In genomic region chr3:52086461-52086860, GRCh38 we compare ENCODE assay signal across 22 cellular contexts. TPM values are rescaled to one million over a fixed set of nuclear protein-coding genes. Genes with fewer than 3 reads are reported as not detected.
A peak's percentile ranks its signal among the peaks of the same experiment; 100 is the strongest.
DNase-seq lines count a peak whose midpoint lies in the region; ATAC-seq, FAIRE-seq and TF ChIP-seq lines count a peak whose summit lies in the region.
"Had no signal": no experiment of that assay in that cellular context is flagged by ENCODE, and none has a peak within 500 bp of the region (broad histone marks: within the 10 kb centered on the region; RNA-seq: fewer than 3 reads in every experiment).

No MANE protein-coding gene starts in this region.

- no peak for TF ChIP-seq POLR2A in GM12892 (IDR thresholded peaks at IDR 0.05; ENCODE audit: low read depth, low read length)

- no peak overlapping the region for H3K4me3 ChIP-seq in CD4-positive, CD25-positive, alpha-beta regulatory T cell (ENCODE audit: low read depth, low read length)
- H3K4me3 ChIP-seq in PC-3 (ENCODE audit: low read length): no peak overlapping the region
- H3K4me3 ChIP-seq: esophagus squamous epithelium, HAP-1, heart left ventricle, tibial nerve had no signal

- no peak for TF ChIP-seq CTCF in brain (conservative IDR thresholded peaks at IDR 0.05)
- no peak for TF ChIP-seq CTCF in nephron (IDR thresholded peaks at IDR 0.05; ENCODE audit: unreplicated experiment in 3 of 3)
- no peak for TF ChIP-seq CTCF in PC-3 (conservative IDR thresholded peaks at IDR 0.05; ENCODE audit: low read depth, low read length)

- CTCF ChIA-PET in PC-3 (lab: Charles Lee): no interaction called here

- peaks cover 9% of the 10 kb centered on the region for H3K4me1 ChIP-seq in CD4-positive, CD25-positive, alpha-beta regulatory T cell (ENCODE audit: control insufficient read depth, insufficient read depth, low read length, poor library complexity, severe bottlenecking)
- H3K4me1 ChIP-seq in PC-3 (ENCODE audit: insufficient read depth, low read length): peaks cover 16% of the 10 kb centered on the region
- H3K4me1 ChIP-seq: HAP-1 had no signal

- H3K9me3 ChIP-seq in CD4-positive, CD25-positive, alpha-beta regulatory T cell (ENCODE audit: control insufficient read depth in 2 of 2, low read length in 2 of 2): no peaks in the 10 kb centered on the region
- H3K9me3 ChIP-seq in PC-3 (ENCODE audit: low read length): no peaks in the 10 kb centered on the region
- H3K9me3 ChIP-seq: esophagus squamous epithelium, HAP-1, heart left ventricle, tibial nerve had no signal

- no peaks in the 10 kb centered on the region for H3K27me3 ChIP-seq in CD4-positive, CD25-positive, alpha-beta regulatory T cell (ENCODE audit: control insufficient read depth, insufficient read depth, low read length)
- H3K27me3 ChIP-seq in PC-3 (ENCODE audit: low read length): no peaks in the 10 kb centered on the region
- H3K27me3 ChIP-seq: esophagus squamous epithelium, heart left ventricle, tibial nerve had no signal

- no peak overlapping the region for H3K9ac ChIP-seq in PC-3 (ENCODE audit: low read length)

- H3K79me2 ChIP-seq in PC-3 (ENCODE audit: low read length): no peaks in the 10 kb centered on the region

- no peaks in the 10 kb centered on the region for H3K9me3 Mint-ChIP-seq in CD4-positive, CD25-positive, alpha-beta regulatory T cell
- no peaks in the 10 kb centered on the region for H3K9me3 Mint-ChIP-seq in brain
- H3K9me3 Mint-ChIP-seq in nephron: no peaks in the 10 kb centered on the region

- POLR2A ChIA-PET in PC-3 (lab: Charles Lee; ENCODE audit: unreplicated experiment): no interaction called here

- intact Hi-C loops in PC-3 (cut with micrococcal nuclease): no loop called here

- peaks cover 5 to 14% (median 11%) of the 10 kb centered on the region in 4 donors for H3K4me1 Mint-ChIP-seq in CD4-positive, CD25-positive, alpha-beta regulatory T cell
- H3K4me1 Mint-ChIP-seq in brain (peaks cover 61% of the 10 kb centered on the region), nephron (peaks cover 66% of the 10 kb centered on the region)

- H3K4me2 ChIP-seq in PC-3 (ENCODE audit: low read length): no peak overlapping the region

- peak overlapping the region in 2 of 3 donors; percentile 59 to 83 for H3K27ac Mint-ChIP-seq in CD4-positive, CD25-positive, alpha-beta regulatory T cell
- H3K27ac Mint-ChIP-seq in brain: peak overlapping the region in 3 of 5 experiments; percentile 88 to 94 (median 93)
- peak overlapping the region; percentile 96 to 99 (median 96) for H3K27ac Mint-ChIP-seq in nephron
- H3K27ac Mint-ChIP-seq: B cell had no signal

- ATAC-seq in CD4-positive, CD25-positive, alpha-beta regulatory T cell (ENCODE audit: low read depth in 2 of 2): no peak
- no peak for ATAC-seq in PC-3

- H3K27me3 Mint-ChIP-seq in CD4-positive, CD25-positive, alpha-beta regulatory T cell: no peaks in the 10 kb centered on the region
- H3K27me3 Mint-ChIP-seq in brain: no peaks in the 10 kb centered on the region
- H3K27me3 Mint-ChIP-seq in nephron (ENCODE audit: low read depth): peaks cover 9% of the 10 kb centered on the region
- H3K27me3 Mint-ChIP-seq: activated CD4-positive, alpha-beta T cell treated with anti-CD3 and anti-CD28 coated beads for 36 hours; B cell had no signal

- DNase-seq in CD4-positive, CD25-positive, alpha-beta regulatory T cell: no peak
- no peak for DNase-seq in GM12892 (ENCODE audit: insufficient read length)
- DNase-seq in SKM-1 treated with dmso at 0.1 percent for 144 hours (lab: John Stamatoyannopoulos, UW; ENCODE audit: unreplicated experiment): no peak
- DNase-seq in PC-3: no peak
- DNase-seq in NCI-H446 treated with DMSO at 0.1 percent for 48 hours (lab: John Stamatoyannopoulos, UW): no peak
- no peak for DNase-seq in activated gamma-delta T cell treated with Interleukin-2 at 50 U/mL for 16 hours
- DNase-seq: DMS 273 treated with DMSO at 0.1 percent for 48 hours; esophagus squamous epithelium; islet precursor cell; MM.1S; NCI-H187 treated with DMSO at 0.1 percent for 48 hours; NCI-H446; SHP77 treated with DMSO at 0.1 percent for 48 hours; stimulated activated CD4-positive, alpha-beta T cell treated with anti-CD3 and anti-CD28 coated beads, Interleukin-4, amount 100 ng/mL, for 4 hours; T1000 had no signal

- peak; percentile 46 for FAIRE-seq in GM12892 (lab: Jason Lieb, UNC)

- BruUV-seq in PC-3 (replicated peaks; lab: Mats Ljungman, UMichigan): no TSS peak

- H3K4me3 Mint-ChIP-seq in CD4-positive, CD25-positive, alpha-beta regulatory T cell: no peak overlapping the region
- no peak overlapping the region for H3K4me3 Mint-ChIP-seq in brain
- H3K4me3 Mint-ChIP-seq in nephron: no peak overlapping the region
- H3K4me3 Mint-ChIP-seq: activated CD4-positive, alpha-beta T cell treated with anti-CD3 and anti-CD28 coated beads for 36 hours; B cell had no signal

- no peaks in the 10 kb centered on the region for H3K9me2 ChIP-seq in PC-3 (replicated peaks; ENCODE audit: low read length)

- no peaks in the 10 kb centered on the region for H4K20me1 ChIP-seq in PC-3 (ENCODE audit: low read length)

- H3K27ac ChIP-seq in CD4-positive, CD25-positive, alpha-beta regulatory T cell (ENCODE audit: insufficient read depth, low read length, poor library complexity, severe bottlenecking): no peak overlapping the region
- no peak overlapping the region for H3K27ac ChIP-seq in PC-3 (ENCODE audit: low read length)
- H3K27ac ChIP-seq: esophagus squamous epithelium had no signal

- no peak overlapping the region for H2AFZ ChIP-seq in PC-3 (ENCODE audit: low read length)

- H3K36me3 ChIP-seq in CD4-positive, CD25-positive, alpha-beta regulatory T cell (ENCODE audit: control insufficient read depth, insufficient read depth, low read length): no peaks in the 10 kb centered on the region
- H3K36me3 ChIP-seq in PC-3 (ENCODE audit: low read depth, low read length): no peaks in the 10 kb centered on the region; the same call in 1 of the 2 replicates
- H3K36me3 ChIP-seq: esophagus squamous epithelium, HAP-1, heart left ventricle, tibial nerve had no signal

- H3F3A ChIP-seq in PC-3 (ENCODE audit: low read length, unreplicated experiment): no peaks in the 10 kb centered on the region

- H3K36me3 Mint-ChIP-seq in CD4-positive, CD25-positive, alpha-beta regulatory T cell: no peaks in the 10 kb centered on the region
- no peaks in the 10 kb centered on the region for H3K36me3 Mint-ChIP-seq in brain
- H3K36me3 Mint-ChIP-seq in nephron (ENCODE audit: low read depth): no peaks in the 10 kb centered on the region

RNA-seq across cellular contexts. Expression of gene DUSP7, which starts 30.1 kb away (rescaled TPM):
- total RNA-seq in CD4-positive, CD25-positive, alpha-beta regulatory T cell: 12.7 TPM
- polyA plus RNA-seq in CD4-positive, CD25-positive, alpha-beta regulatory T cell: 1 to 10 TPM; 3.0 to 3.7 (median 3.5) TPM
- polyA plus RNA-seq in GM12892 (2012; ENCODE audit: missing spikeins): 7.0 TPM
- polyA plus RNA-seq in brain (ENCODE audit: insufficient read depth, low read depth, low replicate concordance): 15.2 TPM
- 40.9 and 51.1 TPM in 2 replicates for total RNA-seq in PC-3 (2014; rRNA removed)
